9 cellular contexts compared by ENCODE assay signal in genomic region chr17:34579017-34579946, GRCh38. TPM values are rescaled to one million over a fixed set of nuclear protein-coding genes. Genes with fewer than 3 reads are reported as not detected.
DNase-seq lines count a peak whose midpoint lies in the region; ATAC-seq and TF ChIP-seq lines count a peak whose summit lies in the region.
"Had no signal": no experiment of that assay in that cellular context is flagged by ENCODE, and none has a peak within 500 bp of the region (broad histone marks: within the 10 kb centered on the region; RNA-seq: fewer than 3 reads in every experiment).

Gene TMEM132E, plus strand, starts transcription at chr17:34579582. Its CDS starts 1,495 bp downstream, at chr17:34581077.

- in situ Hi-C loops in Panc1 (cut with HindIII; ENCODE audit: low pct_unique_long_range_greater_than_20kb, low sequenced_read_pairs) = no loop called here

- intact Hi-C loops in Panc1 (cut with micrococcal nuclease; ENCODE audit: unreplicated experiment) (no loop called here), thyroid gland (cut with DNase I) (no loop called here)

- CTCF ChIA-PET in Panc1 (lab: Charles Lee) = no interaction called here

- POLR2A ChIA-PET in Panc1 (lab: Charles Lee) = no interaction called here

- ATAC-seq in Panc1 = peak; percentile 33

- WGBS in ectodermal cell, 2 experiments = 0% methylated on average over 101 of the region's 101 CpGs
- whole genome bisulfite sequencing in mesodermal cell (ENCODE audit: insufficient coverage in 2 of 2), 2 experiments = 1% methylated on average over 78 to 80 of the region's 101 CpGs
- WGBS in thyroid gland, 2 donors = 2% methylated on average over 38 to 79 of the region's 101 CpGs

- TF ChIP-seq CTCF in Panc1 (IDR thresholded peaks at IDR 0.05) (no peak), thyroid gland (IDR thresholded peaks at IDR 0.05) (no peak)

- H3K9me3 ChIP-seq in Panc1 (ENCODE audit: control insufficient read depth, insufficient read depth, low read depth, low read length) (no peaks in the 10 kb centered on the region), ectodermal cell (ENCODE audit: control insufficient read depth, low read length) (no peaks in the 10 kb centered on the region), mesodermal cell (ENCODE audit: control insufficient read depth, low read length) (no peaks in the 10 kb centered on the region), thyroid gland (no peaks in the 10 kb centered on the region)

- H3K27ac ChIP-seq in Panc1 (ENCODE audit: low read length) = no peak within 1 kb of the TSS
- no peak within 1 kb of the TSS for H3K27ac ChIP-seq in ectodermal cell (ENCODE audit: insufficient read depth, low read depth, low read length, poor library complexity, severe bottlenecking)
- H3K27ac ChIP-seq in mesodermal cell (ENCODE audit: low read depth, low read length, severe bottlenecking) = no peak within 1 kb of the TSS
- no peak within 1 kb of the TSS for H3K27ac ChIP-seq in thyroid gland
- H3K27ac ChIP-seq: C4-2B had no signal

- H3K36me3 ChIP-seq in Panc1 (ENCODE audit: control insufficient read depth, insufficient read depth, low read length) (no peaks in the 10 kb centered on the region), ectodermal cell (ENCODE audit: control insufficient read depth, insufficient read depth, low read length) (no peaks in the 10 kb centered on the region), mesodermal cell (ENCODE audit: control insufficient read depth, insufficient read depth, low read length) (no peaks in the 10 kb centered on the region), thyroid gland (no peaks in the 10 kb centered on the region)

- peak; percentile 33 for DNase-seq in NCI-H2029 (lab: John Stamatoyannopoulos, UW)
- DNase-seq in NCI-H2029 treated with DMSO at 0.1 percent for 48 hours (lab: John Stamatoyannopoulos, UW) = no peak
- no peak for DNase-seq in Panc1 (ENCODE audit: low read depth, low spot score)
- peak; percentile 69 to 72 for DNase-seq in thyroid gland
- no peak for DNase-seq in KG1 (lab: John Stamatoyannopoulos, UW)
- no peak for DNase-seq in central memory CD4-positive, alpha-beta T cell

- H3K4me1 ChIP-seq in Panc1 (ENCODE audit: control insufficient read depth, insufficient read depth, low read length) (peaks cover 10% of the 10 kb centered on the region), ectodermal cell (ENCODE audit: control insufficient read depth, insufficient read depth, low read length) (peaks cover 34% of the 10 kb centered on the region), mesodermal cell (ENCODE audit: control insufficient read depth, insufficient read depth, low read length, poor library complexity, severe bottlenecking) (peaks cover 29% of the 10 kb centered on the region), thyroid gland (peaks cover 27 to 30% of the 10 kb centered on the region in 2 donors)

- BruUV-seq in Panc1 (replicated peaks; lab: Mats Ljungman, UMichigan) = no TSS peak

- H3K27me3 ChIP-seq in Panc1 (ENCODE audit: control insufficient read depth, insufficient read depth, low read length) = peaks cover 31% of the 10 kb centered on the region; the same call in 1 of the 2 replicates
- H3K27me3 ChIP-seq in ectodermal cell (ENCODE audit: control insufficient read depth, insufficient read depth, low read length, poor library complexity, severe bottlenecking) = peaks cover 85% of the 10 kb centered on the region
- H3K27me3 ChIP-seq in thyroid gland = peaks cover 21% of the 10 kb centered on the region

- no peak for TF ChIP-seq POLR2A in thyroid gland (IDR thresholded peaks at IDR 0.05)

- H3K4me3 ChIP-seq in Panc1 (ENCODE audit: low read depth in 2 of 2, low read length in 2 of 2) (peak within 1 kb of the TSS; percentile 39 to 41), ectodermal cell (ENCODE audit: insufficient read depth, low read depth, low read length) (peak within 1 kb of the TSS; percentile 40), mesodermal cell (ENCODE audit: extremely low read depth, insufficient read depth, low read length, poor library complexity, severe bottlenecking) (peak within 1 kb of the TSS; percentile 33), thyroid gland (replicated peaks in 1 of 3) (peak within 1 kb of the TSS in 2 of 3 donors; percentile 18 to 30)

RNA-seq across cellular contexts. Expression of gene TMEM132E, which starts in this region (rescaled TPM):
- total RNA-seq in Panc1 (2021; ENCODE audit: unreplicated experiment) (not detected), thyroid gland (under 1 TPM in 2 of 4 donors, not detected in 2; 0.11 to 0.13 TPM)
- not detected for polyA plus RNA-seq in Panc1 (2012; ENCODE audit: insufficient read length)
- 0.44 TPM for polyA plus RNA-seq in ectodermal cell (2013, experiment 1 of 4)
- polyA plus RNA-seq in ectodermal cell (2013, experiment 2 of 4) = 0.36 TPM
- polyA plus RNA-seq in ectodermal cell (2013, experiment 3 of 4) = 0.80 TPM
- 0.49 TPM for polyA plus RNA-seq in ectodermal cell (2013, experiment 4 of 4)
- 0.44 TPM for polyA plus RNA-seq in mesodermal cell (2013, experiment 1 of 2)
- 0.61 TPM for polyA plus RNA-seq in mesodermal cell (2013, experiment 2 of 2)

Comparison
In these comparisons a context has a peak if more than half of its experiments do, and no peak if none do; other contexts are left out.
1. Peak in ATAC-seq and H3K4me3 ChIP-seq in Panc1; RNA of the gene not detected or under 1 TPM.
2. Peak in DNase-seq and H3K4me3 ChIP-seq in thyroid gland; RNA of the gene not detected or under 1 TPM.